In genomic region chr9:38017149-38017884, GRCh38 we compare ENCODE assay signal across 10 cellular contexts. TPM values are rescaled to one million over a fixed set of nuclear protein-coding genes. Genes with fewer than 3 reads are reported as not detected.
DNase-seq lines count a peak whose midpoint lies in the region; ATAC-seq and TF ChIP-seq lines count a peak whose summit lies in the region.
"Had no signal": no experiment of that assay in that cellular context is flagged by ENCODE, and none has a peak within 500 bp of the region (broad histone marks: within the 10 kb centered on the region; RNA-seq: fewer than 3 reads in every experiment).

No MANE protein-coding gene starts in this region.

- H3K4me1 Mint-ChIP-seq in nephron, result peaks cover 71% of the 10 kb centered on the region

- H3K4me3 ChIP-seq in SJSA1, result no peak overlapping the region

- H3K27me3 ChIP-seq in SJSA1 (replicated peaks) (no peaks in the 10 kb centered on the region), foreskin keratinocyte (no peaks in the 10 kb centered on the region)

- H3K27ac Mint-ChIP-seq in nephron, result peak overlapping the region; percentile 80 to 88 (median 80)
- H3K27ac Mint-ChIP-seq: activated T-cell treated with anti-CD3 and anti-CD28 coated beads, Interleukin-2, amount 50 U/mL, for 72 hours; CD8-positive, alpha-beta T cell had no signal

- peak overlapping the region in 2 of 3 experiments; percentile 19 to 38 for H3K4me3 Mint-ChIP-seq in nephron
- H3K4me3 Mint-ChIP-seq: activated T-cell treated with anti-CD3 and anti-CD28 coated beads, Interleukin-2, amount 50 U/mL, for 72 hours; CD8-positive, alpha-beta T cell had no signal

- no peaks in the 10 kb centered on the region for H3K9me3 Mint-ChIP-seq in nephron
- H3K9me3 Mint-ChIP-seq: activated T-cell treated with anti-CD3 and anti-CD28 coated beads, Interleukin-2, amount 50 U/mL, for 72 hours; CD8-positive, alpha-beta T cell had no signal

- ATAC-seq in foreskin keratinocyte (peak; percentile 14), HG02642 (IDR thresholded peaks at IDR 0.05; ENCODE audit: poor library complexity, unreplicated experiment) (no peak)
- ATAC-seq: activated T-cell treated with anti-CD3 and anti-CD28 coated beads, Interleukin-2, amount 50 U/mL, for 72 hours; CD8-positive, alpha-beta T cell had no signal

- H3K36me3 ChIP-seq in SJSA1, result peaks cover 29% of the 10 kb centered on the region

- H3K4me1 ChIP-seq in SJSA1 (replicated peaks) (peaks cover 60% of the 10 kb centered on the region), foreskin keratinocyte (peaks cover 45% of the 10 kb centered on the region)

- H3K27ac ChIP-seq in SJSA1, result peak overlapping the region; percentile 93
- H3K27ac ChIP-seq in foreskin keratinocyte, result peak overlapping the region; percentile 42

- no peaks in the 10 kb centered on the region for H3K27me3 Mint-ChIP-seq in nephron (ENCODE audit: low read depth)

- DNase-seq in AG08395 (ENCODE audit: low spot score) (peak; percentile 66), SJSA1 (ENCODE audit: low read depth in 1 of 2, low spot score in 2 of 2) (peak; percentile 89 to 94), foreskin keratinocyte (peak; percentile 62 to 79), NCI-H1105 treated with DMSO at 0.1 percent for 48 hours (lab: John Stamatoyannopoulos, UW) (no peak), AML-193 (lab: John Stamatoyannopoulos, UW) (no peak)
- DNase-seq in activated CD4-positive, alpha-beta T cell treated with anti-CD3 and anti-CD28 coated beads for 48 hours, result no peak
- DNase-seq: activated T-cell treated with anti-CD3 and anti-CD28 coated beads, Interleukin-2, amount 50 U/mL, for 72 hours; CD8-positive, alpha-beta T cell had no signal

- no peaks in the 10 kb centered on the region for H3K9me3 ChIP-seq in SJSA1 (replicated peaks)

- H3K36me3 Mint-ChIP-seq in nephron (ENCODE audit: low read depth), result peaks cover 8% of the 10 kb centered on the region
- H3K36me3 Mint-ChIP-seq: CD8-positive, alpha-beta T cell had no signal

- TF ChIP-seq CTCF in foreskin keratinocyte (conservative IDR thresholded peaks at IDR 0.05) (peak; percentile 27), nephron (IDR thresholded peaks at IDR 0.05; ENCODE audit: unreplicated experiment in 3 of 3) (peak; percentile 28 to 38 (median 36))

RNA-seq across cellular contexts. Expression of gene SHB, which starts 51.7 kb away (rescaled TPM):
- total RNA-seq in SJSA1 (2014; rRNA removed; shearing (Covaris generic)), result 12.1 and 19.3 TPM in 2 replicates
- total RNA-seq in foreskin keratinocyte, result 17.0 and 19.0 TPM in 2 replicates
- 15.8 and 17.8 TPM in 2 replicates for polyA plus RNA-seq in foreskin keratinocyte

Comparison
In these comparisons a context has a peak if more than half of its experiments do, and no peak if none do; other contexts are left out.
1. DNase-seq: peak in AG08395 (single experiment), SJSA1 (2 of 2) and foreskin keratinocyte (2 of 2); none in NCI-H1105 treated with DMSO at 0.1 percent for 48 hours (single experiment), activated CD4-positive, alpha-beta T cell treated with anti-CD3 and anti-CD28 coated beads for 48 hours (single experiment) and AML-193 (0 of 2).